In genomic region chr1:12099610-12100009, GRCh38 we compare ENCODE assay signal across 29 cellular contexts.
"Had no signal": no experiment of that assay in that cellular context is flagged by ENCODE, and none has a peak within 500 bp of the region (broad histone marks: within the 10 kb centered on the region; RNA-seq: fewer than 3 reads in every experiment).

No MANE protein-coding gene starts in this region.

- H3K9me3 ChIP-seq: adrenal gland, ascending aorta, breast epithelium, gastrocnemius medialis had no signal

- H3K4me3 ChIP-seq: adrenal gland, ascending aorta, breast epithelium, coronary artery, dorsolateral prefrontal cortex, esophagus muscularis mucosa, gastrocnemius medialis, heart left ventricle had no signal

- H3K27me3 ChIP-seq: adrenal gland, ascending aorta, breast epithelium, dorsolateral prefrontal cortex had no signal

- H3K36me3 ChIP-seq: adrenal gland, ascending aorta, breast epithelium, esophagus muscularis mucosa, gastrocnemius medialis, heart left ventricle had no signal

- ATAC-seq: activated naive CD8-positive, alpha-beta T cell treated with anti-CD3 and anti-CD28 coated beads, Interleukin-2, amount 50 U/mL, for 24 hours; activated T-helper 17 cell treated with anti-CD3 and anti-CD28 coated beads, Interleukin-2, amount 50 U/mL, for 72 hours; foreskin keratinocyte; gastrocnemius medialis; heart left ventricle; WTC11 had no signal

- H3K4me1 ChIP-seq: adrenal gland, ascending aorta, breast epithelium, esophagus muscularis mucosa, foreskin keratinocyte, gastrocnemius medialis, heart left ventricle had no signal

- H3K27ac ChIP-seq: adrenal gland, ascending aorta, breast epithelium, coronary artery, dorsolateral prefrontal cortex, esophagus muscularis mucosa, foreskin keratinocyte, gastrocnemius medialis, heart left ventricle, VCaP had no signal

- DNase-seq: activated CD4-positive, alpha-beta memory T cell treated with anti-CD3 and anti-CD28 coated beads, Interleukin-2, amount 10 ng/mL, durations not matched to agents 7 days and 5 days; activated CD4-positive, alpha-beta T cell treated with anti-CD3 and anti-CD28 coated beads for 1 hour; activated CD4-positive, alpha-beta T cell treated with anti-CD3 and anti-CD28 coated beads for 4 hours; activated CD4-positive, alpha-beta T cell treated with anti-CD3 and anti-CD28 coated beads, Interleukin-2, amount 10 ng/mL, durations not matched to agents 7 days and 5 days; activated CD4-positive, alpha-beta T cell treated with anti-CD3 and anti-CD28 coated beads, Interleukin-2, amount 50 U/mL, for 4 hours; activated CD8-positive, alpha-beta memory T cell treated with anti-CD3 and anti-CD28 coated beads, Interleukin-2, amount 50 U/mL, for 48 hours; activated effector memory CD4-positive, alpha-beta T cell treated with anti-CD3 and anti-CD28 coated beads, Interleukin-2, amount 50 U/mL, for 16 hours; activated naive CD4-positive, alpha-beta T cell treated with anti-CD3 and anti-CD28 coated beads for 36 hours; activated naive CD8-positive, alpha-beta T cell treated with anti-CD3 and anti-CD28 coated beads for 36 hours; activated naive CD8-positive, alpha-beta T cell treated with anti-CD3 and anti-CD28 coated beads, Interleukin-2, amount 50 U/mL, for 24 hours; activated T-cell treated with anti-CD3 and anti-CD28 coated beads for 4 hours; activated T-cell treated with anti-CD3 and anti-CD28 coated beads, Interleukin-2, amount 50 U/mL, for 24 hours; adrenal gland; effector memory CD4-positive, alpha-beta T cell; endodermal cell; erythroblast; foreskin keratinocyte; gastrocnemius medialis; glutamatergic neuron; T-helper 2 cell had no signal
